ENCODE assay signal across 21 cellular contexts in the genomic region with DNA sequence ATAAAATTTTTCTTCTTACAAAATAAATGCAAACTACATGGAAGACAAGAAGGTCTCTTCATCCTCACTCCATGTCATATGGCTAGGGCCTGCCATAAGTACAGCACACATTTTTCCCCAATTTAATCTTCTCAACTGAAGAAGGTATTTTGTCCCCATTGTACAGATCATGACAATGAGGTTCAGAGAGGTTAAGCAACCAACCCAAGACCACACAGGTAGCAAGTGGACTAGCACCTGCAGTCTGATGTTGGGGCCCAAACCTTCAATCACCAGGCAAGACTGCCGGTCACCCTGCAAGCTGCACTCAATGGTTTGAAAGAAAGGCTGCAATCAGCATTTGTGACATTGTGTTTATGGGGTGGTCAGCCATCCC. TPM values are rescaled to one million over a fixed set of nuclear protein-coding genes. Genes with fewer than 3 reads are reported as not detected.
A peak's percentile ranks its signal among the peaks of the same experiment; 100 is the strongest.
DNase-seq lines count a peak whose midpoint lies in the region; ATAC-seq, FAIRE-seq and TF ChIP-seq lines count a peak whose summit lies in the region.
"Had no signal": no experiment of that assay in that cellular context is flagged by ENCODE, and none has a peak within 500 bp of the region (broad histone marks: within the 10 kb centered on the region; RNA-seq: fewer than 3 reads in every experiment).

No MANE protein-coding gene starts in this region.

- H3K9ac ChIP-seq in H1 (replicated peaks in 1 of 4; ENCODE audit: extremely low read depth in 1 of 4, low read depth in 3 of 4, low read length in 3 of 4), result no peak overlapping the region
- H3K9ac ChIP-seq: BLaER1 had no signal

- H3K79me1 ChIP-seq in H1 (ENCODE audit: low read depth, low read length), result no peaks in the 10 kb centered on the region

- no peak overlapping the region for H3K18ac ChIP-seq in H1 (ENCODE audit: extremely low read depth, low read length)

- H4K20me1 ChIP-seq in H1 (replicated peaks in 1 of 2; ENCODE audit: control insufficient read depth in 1 of 2, insufficient read depth in 2 of 2, low read length in 2 of 2), result peaks cover 0 to 2% of the 10 kb centered on the region in 2 experiments
- H4K20me1 ChIP-seq: BLaER1 had no signal

- H3K27me3 Mint-ChIP-seq in Caco-2 (ENCODE audit: insufficient read depth, unreplicated experiment), result no peaks in the 10 kb centered on the region
- H3K27me3 Mint-ChIP-seq in nephron (ENCODE audit: low read depth), result peaks cover 4% of the 10 kb centered on the region
- H3K27me3 Mint-ChIP-seq in progenitor cell of endocrine pancreas, result no peaks in the 10 kb centered on the region

- no TSS peak for BruUV-seq in Caco-2 (replicated peaks; lab: Mats Ljungman, UMichigan)

- H3K23me2 ChIP-seq in H1 (ENCODE audit: low read depth, low read length), result no peaks in the 10 kb centered on the region

- CTCF ChIA-PET in Caco-2 (lab: Charles Lee) (no interaction called here), H1 (lab: Charles Lee; ENCODE audit: partially characterized antibody) (no interaction called here)

- no peak for DNase-seq in Caco-2
- no peak for DNase-seq in H1 (ENCODE audit: low read depth in 1 of 2, low spot score in 2 of 2)
- DNase-seq in progenitor cell of endocrine pancreas (ENCODE audit: low spot score, unreplicated experiment), result no peak
- DNase-seq in RPMI8226, result no peak
- DNase-seq in NCI-H187 treated with DMSO at 0.1 percent for 48 hours (lab: John Stamatoyannopoulos, UW), result no peak
- DNase-seq: 8988T; CD4-positive, alpha-beta memory T cell; DMS 273 treated with DMSO at 0.1 percent for 48 hours; DMS53; DND-41; EL; IMR-90 had no signal

- H3K4me3 Mint-ChIP-seq in Caco-2 (ENCODE audit: unreplicated experiment) (no peak overlapping the region), nephron (no peak overlapping the region), progenitor cell of endocrine pancreas (ENCODE audit: low read depth) (no peak overlapping the region)
- H3K4me3 Mint-ChIP-seq: CD14-positive monocyte; CD4-positive, alpha-beta memory T cell had no signal

- H4K5ac ChIP-seq in H1 (ENCODE audit: insufficient read length, low read depth, low read length), result no peak overlapping the region

- no peak overlapping the region for H4K8ac ChIP-seq in H1 (ENCODE audit: extremely low read depth, insufficient read depth, low read length)

- H3K27me3 ChIP-seq in Caco-2 (replicated peaks; ENCODE audit: control insufficient read depth, insufficient read depth, low read length), result no peaks in the 10 kb centered on the region
- no peaks in the 10 kb centered on the region for H3K27me3 ChIP-seq in H1 (replicated peaks in 1 of 4; ENCODE audit: control insufficient read depth in 3 of 4, extremely low read depth in 1 of 4, insufficient read depth in 3 of 4, low read length in 3 of 4)
- H3K27me3 ChIP-seq: BLaER1 had no signal

- H2AK5ac ChIP-seq in H1 (ENCODE audit: low read depth, low read length), result no peak overlapping the region

- POLR2A ChIA-PET in Caco-2 (lab: Charles Lee) (no interaction called here), H1 (lab: Charles Lee; ENCODE audit: partially characterized antibody) (no interaction called here)

- no peak overlapping the region for H3K4me3 ChIP-seq in Caco-2 (ENCODE audit: low read depth, low read length)
- H3K4me3 ChIP-seq in H1 (ENCODE audit: extremely low read depth in 1 of 4, insufficient read depth in 2 of 4, low read depth in 3 of 4, low read length in 4 of 4), result no peak overlapping the region
- H3K4me3 ChIP-seq: BLaER1, GM12878, HAP-1 had no signal

- no peak overlapping the region for H3K27ac ChIP-seq in H1 (ENCODE audit: low read depth, low read length)
- H3K27ac ChIP-seq: BLaER1, HL-60 had no signal

- H3K27ac Mint-ChIP-seq in Caco-2 (ENCODE audit: unreplicated experiment) (peak overlapping the region; percentile 35), nephron (peak overlapping the region in 2 of 3 experiments; percentile 71 to 72), progenitor cell of endocrine pancreas (peak overlapping the region; percentile 69)
- H3K27ac Mint-ChIP-seq: CD4-positive, alpha-beta memory T cell had no signal

- no peak for TF ChIP-seq EP300 in H1 (IDR thresholded peaks at IDR 0.05; ENCODE audit: borderline replicate concordance in 1 of 2, low read depth in 2 of 2, low read length in 2 of 2)

- H3K36me3 ChIP-seq in Caco-2 (ENCODE audit: control insufficient read depth, insufficient read depth, low read length) (no peaks in the 10 kb centered on the region), H1 (ENCODE audit: control insufficient read depth in 2 of 4, insufficient read depth in 4 of 4, low read length in 3 of 4) (no peaks in the 10 kb centered on the region)
- H3K36me3 ChIP-seq: BLaER1, HAP-1 had no signal

- no peak overlapping the region; the same call in 1 of the 2 replicates for H2BK15ac ChIP-seq in H1 (ENCODE audit: low read length)

- no peaks in the 10 kb centered on the region for H3K79me2 ChIP-seq in H1 (ENCODE audit: control insufficient read depth in 1 of 2, insufficient read depth in 2 of 2, low read length in 2 of 2)

- no peak overlapping the region for H3K23ac ChIP-seq in H1 (ENCODE audit: insufficient read length)

- no peak overlapping the region for H2BK5ac ChIP-seq in H1 (ENCODE audit: low read depth, low read length)

- TF ChIP-seq RAD21 in H1 (IDR thresholded peaks at IDR 0.05 in 1 of 2, conservative IDR thresholded peaks at IDR 0.05 in 1 of 2; ENCODE audit: low read depth in 2 of 2, low read length in 2 of 2), result no peak

- H3K36me3 Mint-ChIP-seq in Caco-2 (ENCODE audit: insufficient read depth, unreplicated experiment) (peaks cover 6% of the 10 kb centered on the region), nephron (ENCODE audit: low read depth) (no peaks in the 10 kb centered on the region), progenitor cell of endocrine pancreas (ENCODE audit: insufficient read depth) (no peaks in the 10 kb centered on the region)
- H3K36me3 Mint-ChIP-seq: CD14-positive monocyte; CD4-positive, alpha-beta memory T cell had no signal

- 92% methylated on average over 1 of the region's 1 CpG; no CpG with 5 or more reads in 1 of the 2 experiments for WGBS in H1 (ENCODE audit: extremely low coverage in 1 of 2, insufficient coverage in 1 of 2, insufficient read length in 1 of 2, insufficient replicate concordance in 2 of 2, low coverage in 1 of 2, low lambda C conversion rate in 2 of 2, missing lambda C conversion rate in 1 of 2), 2 experiments

- ATAC-seq in GM21717 (IDR thresholded peaks at IDR 0.05; ENCODE audit: unreplicated experiment), result no peak
- ATAC-seq: GM12878 had no signal

- H2BK20ac ChIP-seq in H1 (ENCODE audit: low read length), result no peak overlapping the region; the same call in 1 of the 2 replicates

- H3K4me1 Mint-ChIP-seq in Caco-2 (ENCODE audit: low read depth, unreplicated experiment) (peaks cover 18% of the 10 kb centered on the region), nephron (peaks cover 64% of the 10 kb centered on the region), progenitor cell of endocrine pancreas (ENCODE audit: low read depth) (peaks cover 53% of the 10 kb centered on the region)
- H3K4me1 Mint-ChIP-seq: CD4-positive, alpha-beta memory T cell had no signal

- H3K4me1 ChIP-seq in Caco-2 (peaks cover 24% of the 10 kb centered on the region), H1 (replicated peaks in 1 of 4; ENCODE audit: control insufficient read depth in 3 of 4, insufficient read depth in 4 of 4, low read length in 3 of 4) (peaks cover 3 to 13% (median 6%) of the 10 kb centered on the region in 4 experiments; a peak in 6 of 7 replicates)

- H3K14ac ChIP-seq in H1 (ENCODE audit: insufficient read length), result no peak overlapping the region

- intact Hi-C loops in Caco-2 (cut with micrococcal nuclease; ENCODE audit: unreplicated experiment), result no loop called here

- no peak for TF ChIP-seq CTCF in Caco-2 (IDR thresholded peaks at IDR 0.05; ENCODE audit: insufficient read depth in 1 of 2, low read depth in 1 of 2, low read length in 1 of 2, severe bottlenecking in 1 of 2, unreplicated experiment in 1 of 2)
- no peak for TF ChIP-seq CTCF in H1 (IDR thresholded peaks at IDR 0.05; ENCODE audit: control extremely low read depth in 1 of 3, insufficient read depth in 1 of 3, low read depth in 1 of 3, low read length in 3 of 3)
- TF ChIP-seq CTCF in nephron (IDR thresholded peaks at IDR 0.05; ENCODE audit: unreplicated experiment in 3 of 3), result no peak
- TF ChIP-seq CTCF in progenitor cell of endocrine pancreas (IDR thresholded peaks at IDR 0.05; ENCODE audit: unreplicated experiment), result no peak

- no peak overlapping the region for H2BK120ac ChIP-seq in H1 (replicated peaks; ENCODE audit: low read depth, low read length)

- no peak overlapping the region for H2BK12ac ChIP-seq in H1 (ENCODE audit: low read depth, low read length)

- TF ChIP-seq POLR2A in H1 (IDR thresholded peaks at IDR 0.05; ENCODE audit: control extremely low read depth in 1 of 2, low read depth in 2 of 2, low read length in 2 of 2), result no peak

- H3K9me3 ChIP-seq in Caco-2 (no peaks in the 10 kb centered on the region), H1 (ENCODE audit: insufficient read depth in 2 of 2, low read depth in 1 of 2, low read length in 1 of 2) (no peaks in the 10 kb centered on the region)
- H3K9me3 ChIP-seq: HAP-1 had no signal

- H3K9me3 Mint-ChIP-seq in Caco-2 (ENCODE audit: unreplicated experiment), result no peaks in the 10 kb centered on the region
- no peaks in the 10 kb centered on the region for H3K9me3 Mint-ChIP-seq in nephron
- H3K9me3 Mint-ChIP-seq in progenitor cell of endocrine pancreas (ENCODE audit: low read depth), result no peaks in the 10 kb centered on the region
- H3K9me3 Mint-ChIP-seq: CD4-positive, alpha-beta memory T cell had no signal

- H3K56ac ChIP-seq in H1 (replicated peaks; ENCODE audit: insufficient read length, low read depth, low read length), result no peak overlapping the region

- no peak for FAIRE-seq in H1 (lab: Jason Lieb, UNC)
- FAIRE-seq: GM12878 had no signal

- H3K4me2 ChIP-seq in H1 (ENCODE audit: insufficient read depth in 1 of 2, low read depth in 2 of 2, low read length in 2 of 2), result no peak overlapping the region
- H3K4me2 ChIP-seq: BLaER1 had no signal

- H4K91ac ChIP-seq in H1 (replicated peaks; ENCODE audit: insufficient read length, low read length), result peak overlapping the region; percentile 71

- no peak overlapping the region for H2AFZ ChIP-seq in H1 (ENCODE audit: low read length)

- no peak overlapping the region for H3K4ac ChIP-seq in H1 (replicated peaks; ENCODE audit: insufficient read length, low read depth, low read length)

RNA-seq across cellular contexts. Expression of a gene that starts 6.5 kb away (rescaled TPM):
- 0.37 TPM in 1 of 2 replicates, not detected in the other for total RNA-seq in Caco-2 (2022)
- 1.1 and 1.3 TPM in 2 replicates for total RNA-seq in H1 (2021; fragmentation: NEBNext Ultra II Directional; extraction: Animal tissue kit (Norgen Biotek cat#: 25700))
- polyA plus RNA-seq in H1 (2011; rRNA removed), result 0.17 and 0.49 TPM in 2 replicates
- polyA plus RNA-seq in H1 (2011; cell fraction: cytosol; rRNA removed), result 0.12 TPM
- 0.46 TPM for polyA plus RNA-seq in H1 (2011; cell fraction: nucleus; rRNA removed)
- 0.13 to 0.48 TPM in 2 of 4 replicates, not detected in the others for polyA plus RNA-seq in H1 (2012, experiment 1 of 2)
- 0.07 TPM for polyA plus RNA-seq in H1 (2012, experiment 2 of 2)
- polyA plus RNA-seq in H1 (2013, experiment 1 of 2), result 5.1 TPM
- 5.0 TPM for polyA plus RNA-seq in H1 (2013, experiment 2 of 2)
- 0.12 and 0.16 TPM in 2 replicates for polyA minus RNA-seq in H1 (2011; rRNA and poly(A)+ RNA removed)
- not detected for polyA minus RNA-seq in H1 (2011; cell fraction: cytosol; rRNA and poly(A)+ RNA removed)
- polyA minus RNA-seq in H1 (2011; cell fraction: nucleus; rRNA and poly(A)+ RNA removed), result not detected
- total RNA-seq in progenitor cell of endocrine pancreas, result 31.0 and 32.3 TPM in 2 replicates
- total RNA-seq: CD4-positive, alpha-beta memory T cell; H4; HT1080 had no signal
- polyA plus RNA-seq: CD14-positive monocyte; CD4-positive, alpha-beta memory T cell had no signal

Comparison
In these comparisons a context has a peak if more than half of its experiments do, and no peak if none do; other contexts are left out.
1. RNA of a gene that starts 6.5 kb away (total RNA-seq): 31.0 to 32.3 TPM in progenitor cell of endocrine pancreas; 1.1 to 1.3 TPM in H1 and 0.37 TPM in Caco-2; every median in the first group is over 10 times any median in the second.
2. Peak in every context shown above with its lines, with median percentiles within 50 percentile points of each other: H3K27ac Mint-ChIP-seq.